ENCODE assay signal across 20 cellular contexts in the genomic region with DNA sequence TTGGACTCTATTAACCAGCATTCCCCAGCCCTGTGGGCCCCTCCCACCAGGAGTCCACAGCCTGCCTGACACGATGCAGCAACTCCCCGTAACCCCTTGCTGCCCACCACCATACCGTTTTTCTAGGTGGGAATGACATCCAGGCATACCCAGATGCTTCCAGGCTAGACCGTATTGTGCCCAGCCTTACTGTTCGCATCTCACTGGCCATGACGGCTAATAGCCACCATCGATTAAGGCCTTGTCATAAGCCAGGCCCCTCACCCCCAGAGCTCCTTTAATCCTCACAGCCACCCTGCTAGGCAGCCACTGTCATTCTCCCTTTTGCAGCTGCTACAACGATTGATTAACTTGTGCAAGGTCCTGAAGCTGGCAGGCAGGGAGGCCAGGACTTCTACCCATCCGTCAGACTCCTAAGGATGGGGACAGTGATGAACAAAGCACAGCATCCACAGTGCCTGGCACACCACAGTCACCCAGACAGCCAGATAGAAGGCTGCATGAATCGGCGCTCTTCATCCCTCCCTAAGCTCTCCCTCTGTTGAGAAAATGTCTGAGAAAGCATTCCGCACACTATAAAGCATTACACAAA.
DNase-seq lines count a peak whose midpoint lies in the region; ATAC-seq, FAIRE-seq and TF ChIP-seq lines count a peak whose summit lies in the region.
"Had no signal": no experiment of that assay in that cellular context is flagged by ENCODE, and none has a peak within 500 bp of the region (broad histone marks: within the 10 kb centered on the region; RNA-seq: fewer than 3 reads in every experiment).

No MANE protein-coding gene starts in this region.

- FAIRE-seq in astrocyte (lab: Jason Lieb, UNC): no peak
- FAIRE-seq: GM19239 had no signal

- H2AFZ ChIP-seq in astrocyte (ENCODE audit: low read depth, low read length): no peak overlapping the region

- peaks cover 1% of the 10 kb centered on the region for H3K36me3 Mint-ChIP-seq in astrocyte (ENCODE audit: low read depth, unreplicated experiment)
- no peaks in the 10 kb centered on the region for H3K36me3 Mint-ChIP-seq in CD4-positive, alpha-beta memory T cell
- H3K36me3 Mint-ChIP-seq: CD8-positive, alpha-beta memory T cell had no signal

- H3K9me3 ChIP-seq in astrocyte (ENCODE audit: insufficient read depth, low read depth, low read length): no peaks in the 10 kb centered on the region
- H3K9me3 ChIP-seq in CD4-positive, alpha-beta memory T cell (ENCODE audit: control insufficient read depth in 1 of 2, low read length in 2 of 2): no peaks in the 10 kb centered on the region
- H3K9me3 ChIP-seq: colonic mucosa had no signal

- H3K4me1 Mint-ChIP-seq in astrocyte (ENCODE audit: low read depth, unreplicated experiment): peaks cover 43% of the 10 kb centered on the region
- H3K4me1 Mint-ChIP-seq in CD4-positive, alpha-beta memory T cell: no peaks in the 10 kb centered on the region
- H3K4me1 Mint-ChIP-seq: CD8-positive, alpha-beta memory T cell had no signal

- H3K27ac Mint-ChIP-seq in astrocyte (ENCODE audit: unreplicated experiment): peak overlapping the region; percentile 50
- no peak overlapping the region for H3K27ac Mint-ChIP-seq in CD4-positive, alpha-beta memory T cell
- H3K27ac Mint-ChIP-seq: CD8-positive, alpha-beta memory T cell; HFFc6; T-helper 1 cell treated with Interleukin-12 subunit alpha and Interleukin-12 subunit beta and Interleukin-4 antibody, amounts not matched to agents 30 μg/mL and 1 μg/mL, for 36 hours had no signal

- POLR2A ChIA-PET in CD4-positive, alpha-beta memory T cell (lab: Charles Lee; ENCODE audit: partially characterized antibody): no interaction called here

- CTCF ChIA-PET in CD4-positive, alpha-beta memory T cell (lab: Charles Lee; ENCODE audit: partially characterized antibody): no interaction called here

- no peaks in the 10 kb centered on the region for H3K9me3 Mint-ChIP-seq in astrocyte (ENCODE audit: unreplicated experiment)
- H3K9me3 Mint-ChIP-seq in CD4-positive, alpha-beta memory T cell: no peaks in the 10 kb centered on the region
- H3K9me3 Mint-ChIP-seq: CD8-positive, alpha-beta memory T cell; HFFc6; T-helper 1 cell treated with Interleukin-12 subunit alpha and Interleukin-12 subunit beta and Interleukin-4 antibody, amounts not matched to agents 30 μg/mL and 1 μg/mL, for 36 hours had no signal

- H4K20me1 ChIP-seq in astrocyte (ENCODE audit: insufficient read depth, low read length): no peaks in the 10 kb centered on the region

- in situ Hi-C loops in GM13976 (cut with MboI; ENCODE audit: low sequenced_read_pairs, unreplicated experiment): no loop called here

- no peaks in the 10 kb centered on the region for H3K79me2 ChIP-seq in astrocyte (ENCODE audit: insufficient read depth, low read length)

- H3K27me3 ChIP-seq in astrocyte (ENCODE audit: insufficient read depth, low read length): no peaks in the 10 kb centered on the region
- H3K27me3 ChIP-seq in CD4-positive, alpha-beta memory T cell (ENCODE audit: insufficient read depth, low read length): no peaks in the 10 kb centered on the region
- H3K27me3 ChIP-seq: colonic mucosa had no signal

- peak overlapping the region; percentile 17 for H3K9ac ChIP-seq in astrocyte (ENCODE audit: low read length)

- H3K36me3 ChIP-seq in astrocyte (ENCODE audit: insufficient read depth, low read length): no peaks in the 10 kb centered on the region
- H3K36me3 ChIP-seq in CD4-positive, alpha-beta memory T cell (ENCODE audit: insufficient read depth, low read length): no peaks in the 10 kb centered on the region
- H3K36me3 ChIP-seq: colonic mucosa had no signal

- H3K4me3 ChIP-seq in astrocyte (ENCODE audit: insufficient read depth, low read depth, low read length): no peak overlapping the region
- no peak overlapping the region for H3K4me3 ChIP-seq in CD4-positive, alpha-beta memory T cell (ENCODE audit: low read length in 2 of 2)
- H3K4me3 ChIP-seq: colonic mucosa had no signal

- intact Hi-C loops in CD4-positive, alpha-beta memory T cell (cut with micrococcal nuclease): no loop called here

- peak overlapping the region; percentile 57 for H3K4me2 ChIP-seq in astrocyte (ENCODE audit: low read length)

- H3K27ac ChIP-seq in astrocyte (ENCODE audit: low read depth, low read length): peak overlapping the region; percentile 15
- H3K27ac ChIP-seq in CD4-positive, alpha-beta memory T cell (ENCODE audit: low read depth, low read length): no peak overlapping the region
- H3K27ac ChIP-seq: colonic mucosa had no signal

- no peak overlapping the region for H3K4me3 Mint-ChIP-seq in astrocyte (ENCODE audit: unreplicated experiment)
- H3K4me3 Mint-ChIP-seq in CD4-positive, alpha-beta memory T cell: no peak overlapping the region
- H3K4me3 Mint-ChIP-seq: CD8-positive, alpha-beta memory T cell; HFFc6; T-helper 1 cell treated with Interleukin-12 subunit alpha and Interleukin-12 subunit beta and Interleukin-4 antibody, amounts not matched to agents 30 μg/mL and 1 μg/mL, for 36 hours had no signal

- peaks cover 37% of the 10 kb centered on the region for H3K4me1 ChIP-seq in astrocyte (ENCODE audit: insufficient read depth, low read length)
- H3K4me1 ChIP-seq in CD4-positive, alpha-beta memory T cell (ENCODE audit: insufficient read depth, low read length): no peaks in the 10 kb centered on the region

- no peaks in the 10 kb centered on the region for H3K27me3 Mint-ChIP-seq in astrocyte (ENCODE audit: low read depth, unreplicated experiment)
- H3K27me3 Mint-ChIP-seq in CD4-positive, alpha-beta memory T cell: peaks cover 0 to 2% of the 10 kb centered on the region in 2 donors

- DNase-seq in COLO829 (ENCODE audit: low spot score): peak; percentile 59
- no peak for DNase-seq in astrocyte (ENCODE audit: low read depth)
- DNase-seq in medulla oblongata (ENCODE audit: extremely low spot score): peak; percentile 50
- peak; percentile 14 for DNase-seq in putamen (ENCODE audit: low spot score)
- DNase-seq in CD4-positive, alpha-beta memory T cell: no peak
- DNase-seq in iPS-NIHi7 (ENCODE audit: extremely low spot score): no peak
- DNase-seq in GM13976 (ENCODE audit: low spot score): no peak
- DNase-seq: activated CD4-positive, CD25-positive, alpha-beta regulatory T cell; CD8-positive, alpha-beta memory T cell; colonic mucosa; DND-41; HFFc6; midbrain; NCI-H2081; NCI-H748 treated with DMSO at 0.1 percent for 48 hours; RPMI8226; stimulated activated naive CD4-positive, alpha-beta T cell had no signal

- TF ChIP-seq CTCF in astrocyte (IDR thresholded peaks at IDR 0.05; ENCODE audit: insufficient read depth, low read depth, low read length): no peak
- no peak for TF ChIP-seq CTCF in GM13976 (IDR thresholded peaks at IDR 0.05; ENCODE audit: borderline replicate concordance, control extremely low read depth, extremely low read depth, insufficient read depth, missing control alignments)

- ATAC-seq in HG03565 (IDR thresholded peaks at IDR 0.05; ENCODE audit: unreplicated experiment): no peak

Comparison
In these comparisons a context has a peak if more than half of its experiments do, and no peak if none do; other contexts are left out.
1. DNase-seq: peak in COLO829 (single experiment), medulla oblongata (single experiment) and putamen (single experiment); none in astrocyte (single experiment), CD4-positive, alpha-beta memory T cell (0 of 5), iPS-NIHi7 (single experiment) and GM13976 (single experiment).